24 cellular contexts compared by ENCODE assay signal in genomic region chr20:25476106-25477105, GRCh38.
"Had no signal": no experiment of that assay in that cellular context is flagged by ENCODE, and none has a peak within 500 bp of the region (broad histone marks: within the 10 kb centered on the region; RNA-seq: fewer than 3 reads in every experiment).

No MANE protein-coding gene starts in this region.

- H3K4me3 ChIP-seq: adrenal gland, lung, tibial nerve had no signal

- H3K27ac Mint-ChIP-seq: activated T-helper 1 cell treated with anti-CD3 and anti-CD28 coated beads, Interleukin-12 subunit alpha, Interleukin-12 subunit beta, Interleukin-2, Interleukin-4 antibody, amounts not matched to agents 30 ng/mL and 10 ng/mL and 1 ng/mL, durations not matched to agents 14 hours and 24 hours and 36 hours had no signal

- ATAC-seq: activated naive CD4-positive, alpha-beta T cell treated with anti-CD3 and anti-CD28 coated beads, Interleukin-2, amount 50 U/mL, for 72 hours; left cardiac atrium; stimulated activated naive CD8-positive, alpha-beta T cell treated with anti-CD3 and anti-CD28 coated beads, Interleukin-15, Interleukin-2, amounts not matched to agents 100 U/mL and 50 U/mL, for 24 hours had no signal

- H3K9me3 Mint-ChIP-seq: activated naive CD4-positive, alpha-beta T cell treated with anti-CD3 and anti-CD28 coated beads, Interleukin-2, amount 50 U/mL, for 72 hours; activated T-helper 1 cell treated with anti-CD3 and anti-CD28 coated beads, Interleukin-12 subunit alpha, Interleukin-12 subunit beta, Interleukin-2, Interleukin-4 antibody, amounts not matched to agents 30 ng/mL and 10 ng/mL and 1 ng/mL, durations not matched to agents 14 hours and 24 hours and 36 hours had no signal

- H3K36me3 ChIP-seq: neutrophil had no signal

- H3K9me3 ChIP-seq: adrenal gland, neutrophil, tibial nerve had no signal

- H3K4me1 ChIP-seq: adrenal gland, parathyroid adenoma, tibial nerve had no signal

- FAIRE-seq: urothelium cell line had no signal

- H3K9ac ChIP-seq: parathyroid adenoma had no signal

- H3K27ac ChIP-seq: adrenal gland, neutrophil, parathyroid adenoma, tibial nerve, VCaP had no signal

- H3K27me3 ChIP-seq: adrenal gland, neutrophil, tibial nerve had no signal

- H2AFZ ChIP-seq: parathyroid adenoma had no signal

- DNase-seq: activated CD4-positive, alpha-beta T cell treated with anti-CD3 and anti-CD28 coated beads for 1 hour; activated CD4-positive, alpha-beta T cell treated with anti-CD3 and anti-CD28 coated beads, Interleukin-2, amount 50 U/mL, for 4 hours; activated gamma-delta T cell treated with Interleukin-2 at 50 U/mL for 16 hours; adrenal gland; caudate nucleus; cortex of kidney; effector CD4-positive, alpha-beta T cell; left cardiac atrium; midbrain; stimulated activated CD4-positive, alpha-beta T cell treated with anti-CD3 and anti-CD28 coated beads, Interleukin-12 subunit alpha, Interleukin-12 subunit beta, amount 100 ng/mL, for 4 hours; stimulated activated CD4-positive, alpha-beta T cell treated with anti-CD3 and anti-CD28 coated beads, Interleukin-1b, Interleukin-23, amount 100 ng/mL, for 48 hours; stimulated activated CD8-positive, alpha-beta memory T cell treated with anti-CD3 and anti-CD28 coated beads, Interleukin-4, amount 100 ng/mL, for 48 hours; stimulated activated naive CD8-positive, alpha-beta T cell treated with anti-CD3 and anti-CD28 coated beads, Interleukin-15, Interleukin-2, amounts not matched to agents 100 U/mL and 50 U/mL, for 24 hours; substantia nigra; SW 1271; T-helper 2 cell had no signal

- H3K4me3 Mint-ChIP-seq: activated T-helper 1 cell treated with anti-CD3 and anti-CD28 coated beads, Interleukin-12 subunit alpha, Interleukin-12 subunit beta, Interleukin-2, Interleukin-4 antibody, amounts not matched to agents 30 ng/mL and 10 ng/mL and 1 ng/mL, durations not matched to agents 14 hours and 24 hours and 36 hours had no signal

- H3K36me3 Mint-ChIP-seq: activated naive CD4-positive, alpha-beta T cell treated with anti-CD3 and anti-CD28 coated beads, Interleukin-2, amount 50 U/mL, for 72 hours had no signal
